In genomic region chr17:39925282-39926134, GRCh38 we compare ENCODE assay signal across 6 cellular contexts. TPM values are rescaled to one million over a fixed set of nuclear protein-coding genes. Genes with fewer than 3 reads are reported as not detected.
DNase-seq lines count a peak whose midpoint lies in the region; ATAC-seq, FAIRE-seq and TF ChIP-seq lines count a peak whose summit lies in the region.

No MANE protein-coding gene starts in this region.

- FAIRE-seq in HepG2 (lab: Jason Lieb, UNC): no peak

- CTCF ChIA-PET in Caco-2 (lab: Charles Lee) (interaction anchor here (2.0 kb wide), 1 partner anchor 55 kb away, joined by 8 read pairs; the partner anchor contains the start of gene PSMD3), HepG2 (lab: Yijun Ruan, JAX; ENCODE audit: low intra/inter-chr PET ratio, low total read pairs) (interaction anchor here (0.6 kb wide), 1 partner anchor 225 kb away, joined by 3 read pairs; no protein-coding TSS in a partner anchor)

- H3K4me1 ChIP-seq in Caco-2: peaks cover 29% of the 10 kb centered on the region
- H3K4me1 ChIP-seq in HepG2 (ENCODE audit: insufficient read depth, low read length): peaks cover 83% of the 10 kb centered on the region

- peak overlapping the region; percentile 90 for H3K9ac ChIP-seq in HepG2 (ENCODE audit: insufficient read depth, low read depth, low read length)

- intact Hi-C loops in Caco-2 (cut with micrococcal nuclease; ENCODE audit: unreplicated experiment): loop anchor here (1.0 to 5.0 kb wide), 2 partner anchors 9 to 143 kb away; no protein-coding TSS in a partner anchor
- intact Hi-C loops in HepG2 (cut with micrococcal nuclease; ENCODE audit: unreplicated experiment): loop anchor here (2.0 to 10.0 kb wide), 2 partner anchors 55 to 179 kb away; partner anchors contain the start of genes NR1D1 and PSMD3

- no peak overlapping the region for H3K27ac Mint-ChIP-seq in Caco-2 (ENCODE audit: unreplicated experiment)

- H3K4me1 Mint-ChIP-seq in Caco-2 (ENCODE audit: low read depth, unreplicated experiment): peaks cover 7% of the 10 kb centered on the region

- H3K79me2 ChIP-seq in HepG2 (ENCODE audit: insufficient read depth, low read length): peaks cover 50% of the 10 kb centered on the region

- H3K36me3 Mint-ChIP-seq in Caco-2 (ENCODE audit: insufficient read depth, unreplicated experiment): peaks cover 35% of the 10 kb centered on the region

- H3K9me3 ChIP-seq in Caco-2 (no peaks in the 10 kb centered on the region), HepG2 (ENCODE audit: low read length) (no peaks in the 10 kb centered on the region)

- peak overlapping the region; percentile 87 for H3K4me3 Mint-ChIP-seq in Caco-2 (ENCODE audit: unreplicated experiment)

- WGBS in HepG2 (ENCODE audit: low lambda C conversion rate): 86% methylated on average over 11 of the region's 11 CpGs

- no peaks in the 10 kb centered on the region for H3K9me3 Mint-ChIP-seq in Caco-2 (ENCODE audit: unreplicated experiment)

- TF ChIP-seq CTCF in Caco-2 (IDR thresholded peaks at IDR 0.05; ENCODE audit: insufficient read depth in 1 of 2, low read depth in 1 of 2, low read length in 1 of 2, severe bottlenecking in 1 of 2, unreplicated experiment in 1 of 2) (no peak), HepG2 (CRISPR knock-in tag; IDR thresholded peaks at IDR 0.05) (no peak)

- H3K27me3 ChIP-seq in Caco-2 (replicated peaks; ENCODE audit: control insufficient read depth, insufficient read depth, low read length): no peaks in the 10 kb centered on the region
- H3K27me3 ChIP-seq in HepG2 (ENCODE audit: control insufficient read depth in 1 of 2, insufficient read depth in 2 of 2, low read length in 2 of 2): no peaks in the 10 kb centered on the region; a peak in 1 of 5 replicates

- POLR2A ChIA-PET in Caco-2 (lab: Charles Lee): interaction anchor here (0.7 kb wide), 1 partner anchor 25 kb away, joined by 3 read pairs; no protein-coding TSS in a partner anchor
- POLR2A ChIA-PET in HepG2 (lab: Yijun Ruan, JAX): interaction anchor here (0.7 to 5.3 kb wide), 8 partner anchors 9 to 222 kb away, joined by 3 to 47 read pairs (median 14); partner anchors contain the start of gene PSMD3

- no peak for TF ChIP-seq EP300 in HepG2 (IDR thresholded peaks at IDR 0.05; ENCODE audit: low read depth in 2 of 2, low read length in 2 of 2)
- no peak for TF ChIP-seq EP300 in HepG2 (CRISPR knock-in tag; IDR thresholded peaks at IDR 0.05; ENCODE audit: borderline replicate concordance)

- peak overlapping the region; percentile 93 for H3K27ac ChIP-seq in HepG2 (ENCODE audit: extremely low read length, insufficient read depth, low read length)

- no peak for TF ChIP-seq RAD21 in HepG2 (CRISPR knock-in tag; IDR thresholded peaks at IDR 0.05)

- H3K4me2 ChIP-seq in HepG2 (ENCODE audit: low read depth, low read length): peak overlapping the region; percentile 97

- no peak overlapping the region; the same call in 1 of the 2 replicates for H3K4me3 ChIP-seq in Caco-2 (ENCODE audit: low read depth, low read length)
- peak overlapping the region; percentile 72 to 96 (median 90) for H3K4me3 ChIP-seq in HepG2 (replicated peaks in 1 of 3; ENCODE audit: insufficient read depth in 1 of 3, low read depth in 2 of 3, low read length in 3 of 3)

- BruUV-seq in Caco-2 (replicated peaks; lab: Mats Ljungman, UMichigan): no TSS peak
- no TSS peak for BruUV-seq in HepG2 (replicated peaks; lab: Mats Ljungman, UMichigan)

- in situ Hi-C loops in HepG2 (cut with HindIII; ENCODE audit: extremely low pct_ligation_motif_present, low pct_unique_long_range_greater_than_20kb): no loop called here

- no peak for ATAC-seq in HepG2
- ATAC-seq in HG03196 (IDR thresholded peaks at IDR 0.05; ENCODE audit: unreplicated experiment): no peak

- no peaks in the 10 kb centered on the region for H3K27me3 Mint-ChIP-seq in Caco-2 (ENCODE audit: insufficient read depth, unreplicated experiment)

- DNase-seq in Caco-2: no peak
- peak; percentile 41 for DNase-seq in RPMI8226
- DNase-seq in HepG2 (ENCODE audit: low spot score): no peak
- DNase-seq in A172 (ENCODE audit: low spot score): no peak
- no peak for DNase-seq in NCI-H1048 (lab: John Stamatoyannopoulos, UW)

- 0 out of 4 replicates have a peak, but pooled peaks of 1 of the 2 experiments have one; percentile 22 for TF ChIP-seq POLR2A in HepG2 (IDR thresholded peaks at IDR 0.05; ENCODE audit: insufficient read depth in 1 of 2, low read depth in 2 of 2, low read length in 2 of 2)

- no peaks in the 10 kb centered on the region for H3K36me3 ChIP-seq in Caco-2 (ENCODE audit: control insufficient read depth, insufficient read depth, low read length)
- H3K36me3 ChIP-seq in HepG2 (replicated peaks in 1 of 2; ENCODE audit: control insufficient read depth in 1 of 2, insufficient read depth in 2 of 2, low read length in 2 of 2): peaks cover 23 to 26% of the 10 kb centered on the region in 2 experiments

- no peak overlapping the region for H2AFZ ChIP-seq in HepG2 (ENCODE audit: low read length)

- peaks cover 8% of the 10 kb centered on the region; the same call in 1 of the 2 replicates for H4K20me1 ChIP-seq in HepG2 (ENCODE audit: insufficient read depth, low read length)

RNA-seq across cellular contexts. Expression of gene ORMDL3, which starts 1.9 kb away (rescaled TPM):
- 70.6 and 75.2 TPM in 2 replicates for total RNA-seq in Caco-2 (2022)
- total RNA-seq in HepG2 (2016; rRNA removed; fragmentation: Illumina TruSeq; extraction: Trizol): 125 and 181 TPM in 2 replicates
- total RNA-seq in HepG2 (2016; cell fraction: cytosol; rRNA removed; fragmentation: Illumina TruSeq; extraction: Trizol; ENCODE audit: low read depth): 52.8 and 58.2 TPM in 2 replicates
- 110 and 214 TPM in 2 replicates for total RNA-seq in HepG2 (2016; cell fraction: insoluble cytoplasmic fraction; rRNA removed; fragmentation: Illumina TruSeq; extraction: Trizol)
- 136 and 143 TPM in 2 replicates for total RNA-seq in HepG2 (2016; cell fraction: membrane; rRNA removed; fragmentation: Illumina TruSeq; extraction: Trizol)
- total RNA-seq in HepG2 (2016; cell fraction: nucleus; rRNA removed; fragmentation: Illumina TruSeq; extraction: Trizol): 112 and 134 TPM in 2 replicates
- 384 and 546 TPM in 2 replicates for polyA plus RNA-seq in HepG2 (2011; rRNA removed)
- polyA plus RNA-seq in HepG2 (2011; cell fraction: cytosol; rRNA removed): 330 and 331 TPM in 2 replicates
- 319 and 431 TPM in 2 replicates for polyA plus RNA-seq in HepG2 (2011; cell fraction: nucleus; rRNA removed)
- 176 and 292 TPM in 2 replicates for polyA plus RNA-seq in HepG2 (2012)
- polyA plus RNA-seq in HepG2 (2016; cell fraction: cytosol; fragmentation: Illumina TruSeq; extraction: Trizol; ENCODE audit: low read depth): 35.1 and 42.1 TPM in 2 replicates
- polyA plus RNA-seq in HepG2 (2016; cell fraction: insoluble cytoplasmic fraction; fragmentation: Illumina TruSeq; extraction: Trizol; ENCODE audit: low read depth): 81.8 and 96.3 TPM in 2 replicates
- 72.9 and 81.6 TPM in 2 replicates for polyA plus RNA-seq in HepG2 (2016; cell fraction: membrane; fragmentation: Illumina TruSeq; extraction: Trizol; ENCODE audit: low read depth)
- polyA plus RNA-seq in HepG2 (2016; cell fraction: nucleus; fragmentation: Illumina TruSeq; extraction: Trizol; ENCODE audit: insufficient read depth, low read depth): 169 and 170 TPM in 2 replicates
- 76.0 and 1,167 TPM in 2 replicates for polyA minus RNA-seq in HepG2 (2011; rRNA and poly(A)+ RNA removed; ENCODE audit: low replicate concordance)
- polyA minus RNA-seq in HepG2 (2011; cell fraction: cytosol; rRNA and poly(A)+ RNA removed): 115 and 192 TPM in 2 replicates
- polyA minus RNA-seq in HepG2 (2011; cell fraction: nucleus; rRNA and poly(A)+ RNA removed): 79.2 and 94.6 TPM in 2 replicates
- 40.2 and 43.7 TPM in 2 replicates for total RNA-seq in A172 (2014; rRNA removed; shearing (Covaris generic))

RNA-seq across cellular contexts. Expression of gene LRRC3C, which starts 2.0 kb away (rescaled TPM):
- not detected in 2 replicates for total RNA-seq in Caco-2 (2022)
- total RNA-seq in HepG2 (2016; rRNA removed; fragmentation: Illumina TruSeq; extraction: Trizol): not detected in 2 replicates
- not detected in 2 replicates for total RNA-seq in HepG2 (2016; cell fraction: cytosol; rRNA removed; fragmentation: Illumina TruSeq; extraction: Trizol; ENCODE audit: low read depth)
- total RNA-seq in HepG2 (2016; cell fraction: insoluble cytoplasmic fraction; rRNA removed; fragmentation: Illumina TruSeq; extraction: Trizol): not detected in 2 replicates
- not detected in 2 replicates for total RNA-seq in HepG2 (2016; cell fraction: membrane; rRNA removed; fragmentation: Illumina TruSeq; extraction: Trizol)
- not detected in 2 replicates for total RNA-seq in HepG2 (2016; cell fraction: nucleus; rRNA removed; fragmentation: Illumina TruSeq; extraction: Trizol)
- polyA plus RNA-seq in HepG2 (2011; rRNA removed): 0.10 and 0.17 TPM in 2 replicates
- polyA plus RNA-seq in HepG2 (2011; cell fraction: cytosol; rRNA removed): 0.11 TPM in 1 of 2 replicates, not detected in the other
- not detected in 2 replicates for polyA plus RNA-seq in HepG2 (2011; cell fraction: nucleus; rRNA removed)
- not detected in 2 replicates for polyA plus RNA-seq in HepG2 (2012)
- polyA plus RNA-seq in HepG2 (2016; cell fraction: cytosol; fragmentation: Illumina TruSeq; extraction: Trizol; ENCODE audit: low read depth): not detected in 2 replicates
- polyA plus RNA-seq in HepG2 (2016; cell fraction: insoluble cytoplasmic fraction; fragmentation: Illumina TruSeq; extraction: Trizol; ENCODE audit: low read depth): not detected in 2 replicates
- not detected in 2 replicates for polyA plus RNA-seq in HepG2 (2016; cell fraction: membrane; fragmentation: Illumina TruSeq; extraction: Trizol; ENCODE audit: low read depth)
- polyA plus RNA-seq in HepG2 (2016; cell fraction: nucleus; fragmentation: Illumina TruSeq; extraction: Trizol; ENCODE audit: insufficient read depth, low read depth): not detected in 2 replicates
- 0.24 TPM in 1 of 2 replicates, not detected in the other for polyA minus RNA-seq in HepG2 (2011; rRNA and poly(A)+ RNA removed; ENCODE audit: low replicate concordance)
- not detected in 2 replicates for polyA minus RNA-seq in HepG2 (2011; cell fraction: cytosol; rRNA and poly(A)+ RNA removed)
- polyA minus RNA-seq in HepG2 (2011; cell fraction: nucleus; rRNA and poly(A)+ RNA removed): not detected in 2 replicates
- not detected in 2 replicates for total RNA-seq in A172 (2014; rRNA removed; shearing (Covaris generic))

RNA-seq across cellular contexts. Expression of gene GSDMB, which starts 7.1 kb away (rescaled TPM):
- total RNA-seq in Caco-2 (2022) (8.0 TPM in 2 replicates), HepG2 (2016; rRNA removed; fragmentation: Illumina TruSeq; extraction: Trizol) (0.70 and 3.3 TPM in 2 replicates)
- 0.44 and 0.51 TPM in 2 replicates for total RNA-seq in HepG2 (2016; cell fraction: cytosol; rRNA removed; fragmentation: Illumina TruSeq; extraction: Trizol; ENCODE audit: low read depth)
- total RNA-seq in HepG2 (2016; cell fraction: insoluble cytoplasmic fraction; rRNA removed; fragmentation: Illumina TruSeq; extraction: Trizol): 0.76 and 2.9 TPM in 2 replicates
- 0.31 and 0.62 TPM in 2 replicates for total RNA-seq in HepG2 (2016; cell fraction: membrane; rRNA removed; fragmentation: Illumina TruSeq; extraction: Trizol)
- 8.3 and 9.3 TPM in 2 replicates for total RNA-seq in HepG2 (2016; cell fraction: nucleus; rRNA removed; fragmentation: Illumina TruSeq; extraction: Trizol)
- polyA plus RNA-seq in HepG2 (2011; rRNA removed): 30.4 and 39.4 TPM in 2 replicates
- polyA plus RNA-seq in HepG2 (2011; cell fraction: cytosol; rRNA removed): 3.7 and 4.3 TPM in 2 replicates
- 140 and 180 TPM in 2 replicates for polyA plus RNA-seq in HepG2 (2011; cell fraction: nucleus; rRNA removed)
- 36.5 and 54.8 TPM in 2 replicates for polyA plus RNA-seq in HepG2 (2012)
- 0.33 and 0.52 TPM in 2 replicates for polyA plus RNA-seq in HepG2 (2016; cell fraction: cytosol; fragmentation: Illumina TruSeq; extraction: Trizol; ENCODE audit: low read depth)
- polyA plus RNA-seq in HepG2 (2016; cell fraction: insoluble cytoplasmic fraction; fragmentation: Illumina TruSeq; extraction: Trizol; ENCODE audit: low read depth): 0.73 and 1.2 TPM in 2 replicates
- 0.26 and 0.35 TPM in 2 replicates for polyA plus RNA-seq in HepG2 (2016; cell fraction: membrane; fragmentation: Illumina TruSeq; extraction: Trizol; ENCODE audit: low read depth)
- polyA plus RNA-seq in HepG2 (2016; cell fraction: nucleus; fragmentation: Illumina TruSeq; extraction: Trizol; ENCODE audit: insufficient read depth, low read depth): 21.8 and 24.9 TPM in 2 replicates
- 4.9 and 23.3 TPM in 2 replicates for polyA minus RNA-seq in HepG2 (2011; rRNA and poly(A)+ RNA removed; ENCODE audit: low replicate concordance)
- polyA minus RNA-seq in HepG2 (2011; cell fraction: cytosol; rRNA and poly(A)+ RNA removed): 1.1 and 1.5 TPM in 2 replicates
- 42.0 and 56.2 TPM in 2 replicates for polyA minus RNA-seq in HepG2 (2011; cell fraction: nucleus; rRNA and poly(A)+ RNA removed)
- 1.6 and 1.9 TPM in 2 replicates for total RNA-seq in A172 (2014; rRNA removed; shearing (Covaris generic))

RNA-seq across cellular contexts. Expression of gene GSDMA, which starts 37.3 kb away (rescaled TPM):
- total RNA-seq in Caco-2 (2022) (not detected in 2 replicates), HepG2 (2016; rRNA removed; fragmentation: Illumina TruSeq; extraction: Trizol) (not detected in 2 replicates)
- not detected in 2 replicates for total RNA-seq in HepG2 (2016; cell fraction: cytosol; rRNA removed; fragmentation: Illumina TruSeq; extraction: Trizol; ENCODE audit: low read depth)
- not detected in 2 replicates for total RNA-seq in HepG2 (2016; cell fraction: insoluble cytoplasmic fraction; rRNA removed; fragmentation: Illumina TruSeq; extraction: Trizol)
- not detected in 2 replicates for total RNA-seq in HepG2 (2016; cell fraction: membrane; rRNA removed; fragmentation: Illumina TruSeq; extraction: Trizol)
- total RNA-seq in HepG2 (2016; cell fraction: nucleus; rRNA removed; fragmentation: Illumina TruSeq; extraction: Trizol): not detected in 2 replicates
- 0.07 TPM in 1 of 2 replicates, not detected in the other for polyA plus RNA-seq in HepG2 (2011; rRNA removed)
- 0.08 TPM in 1 of 2 replicates, not detected in the other for polyA plus RNA-seq in HepG2 (2011; cell fraction: cytosol; rRNA removed)
- not detected in 2 replicates for polyA plus RNA-seq in HepG2 (2011; cell fraction: nucleus; rRNA removed)
- not detected in 2 replicates for polyA plus RNA-seq in HepG2 (2012)
- not detected in 2 replicates for polyA plus RNA-seq in HepG2 (2016; cell fraction: cytosol; fragmentation: Illumina TruSeq; extraction: Trizol; ENCODE audit: low read depth)
- not detected in 2 replicates for polyA plus RNA-seq in HepG2 (2016; cell fraction: insoluble cytoplasmic fraction; fragmentation: Illumina TruSeq; extraction: Trizol; ENCODE audit: low read depth)
- polyA plus RNA-seq in HepG2 (2016; cell fraction: membrane; fragmentation: Illumina TruSeq; extraction: Trizol; ENCODE audit: low read depth): not detected in 2 replicates
- not detected in 2 replicates for polyA plus RNA-seq in HepG2 (2016; cell fraction: nucleus; fragmentation: Illumina TruSeq; extraction: Trizol; ENCODE audit: insufficient read depth, low read depth)
- not detected in 2 replicates for polyA minus RNA-seq in HepG2 (2011; rRNA and poly(A)+ RNA removed; ENCODE audit: low replicate concordance)
- polyA minus RNA-seq in HepG2 (2011; cell fraction: cytosol; rRNA and poly(A)+ RNA removed): not detected in 2 replicates
- polyA minus RNA-seq in HepG2 (2011; cell fraction: nucleus; rRNA and poly(A)+ RNA removed): not detected in 2 replicates
- not detected in 2 replicates for total RNA-seq in A172 (2014; rRNA removed; shearing (Covaris generic))

RNA-seq across cellular contexts. Expression of gene PSMD3, which starts 55.1 kb away (rescaled TPM):
- total RNA-seq in Caco-2 (2022): 179 and 195 TPM in 2 replicates
- total RNA-seq in HepG2 (2016; rRNA removed; fragmentation: Illumina TruSeq; extraction: Trizol): 114 and 146 TPM in 2 replicates
- total RNA-seq in HepG2 (2016; cell fraction: cytosol; rRNA removed; fragmentation: Illumina TruSeq; extraction: Trizol; ENCODE audit: low read depth): 19.9 and 20.3 TPM in 2 replicates
- 99.4 and 154 TPM in 2 replicates for total RNA-seq in HepG2 (2016; cell fraction: insoluble cytoplasmic fraction; rRNA removed; fragmentation: Illumina TruSeq; extraction: Trizol)
- 37.5 and 39.8 TPM in 2 replicates for total RNA-seq in HepG2 (2016; cell fraction: membrane; rRNA removed; fragmentation: Illumina TruSeq; extraction: Trizol)
- total RNA-seq in HepG2 (2016; cell fraction: nucleus; rRNA removed; fragmentation: Illumina TruSeq; extraction: Trizol): 88.8 and 102 TPM in 2 replicates
- 97.4 and 118 TPM in 2 replicates for polyA plus RNA-seq in HepG2 (2011; rRNA removed)
- polyA plus RNA-seq in HepG2 (2011; cell fraction: cytosol; rRNA removed): 82.0 and 93.0 TPM in 2 replicates
- polyA plus RNA-seq in HepG2 (2011; cell fraction: nucleus; rRNA removed): 117 and 120 TPM in 2 replicates
- polyA plus RNA-seq in HepG2 (2012): 97.2 and 131 TPM in 2 replicates
- polyA plus RNA-seq in HepG2 (2016; cell fraction: cytosol; fragmentation: Illumina TruSeq; extraction: Trizol; ENCODE audit: low read depth): 14.5 and 14.8 TPM in 2 replicates
- 110 and 126 TPM in 2 replicates for polyA plus RNA-seq in HepG2 (2016; cell fraction: insoluble cytoplasmic fraction; fragmentation: Illumina TruSeq; extraction: Trizol; ENCODE audit: low read depth)
- polyA plus RNA-seq in HepG2 (2016; cell fraction: membrane; fragmentation: Illumina TruSeq; extraction: Trizol; ENCODE audit: low read depth): 20.5 and 22.5 TPM in 2 replicates
- 160 and 165 TPM in 2 replicates for polyA plus RNA-seq in HepG2 (2016; cell fraction: nucleus; fragmentation: Illumina TruSeq; extraction: Trizol; ENCODE audit: insufficient read depth, low read depth)
- polyA minus RNA-seq in HepG2 (2011; rRNA and poly(A)+ RNA removed; ENCODE audit: low replicate concordance): 151 and 161 TPM in 2 replicates
- polyA minus RNA-seq in HepG2 (2011; cell fraction: cytosol; rRNA and poly(A)+ RNA removed): 49.5 and 51.3 TPM in 2 replicates
- polyA minus RNA-seq in HepG2 (2011; cell fraction: nucleus; rRNA and poly(A)+ RNA removed): 34.4 and 36.3 TPM in 2 replicates
- 229 and 262 TPM in 2 replicates for total RNA-seq in A172 (2014; rRNA removed; shearing (Covaris generic))
